Comparison of ENCODE assay signal across 1 cellular context in the genomic region with DNA sequence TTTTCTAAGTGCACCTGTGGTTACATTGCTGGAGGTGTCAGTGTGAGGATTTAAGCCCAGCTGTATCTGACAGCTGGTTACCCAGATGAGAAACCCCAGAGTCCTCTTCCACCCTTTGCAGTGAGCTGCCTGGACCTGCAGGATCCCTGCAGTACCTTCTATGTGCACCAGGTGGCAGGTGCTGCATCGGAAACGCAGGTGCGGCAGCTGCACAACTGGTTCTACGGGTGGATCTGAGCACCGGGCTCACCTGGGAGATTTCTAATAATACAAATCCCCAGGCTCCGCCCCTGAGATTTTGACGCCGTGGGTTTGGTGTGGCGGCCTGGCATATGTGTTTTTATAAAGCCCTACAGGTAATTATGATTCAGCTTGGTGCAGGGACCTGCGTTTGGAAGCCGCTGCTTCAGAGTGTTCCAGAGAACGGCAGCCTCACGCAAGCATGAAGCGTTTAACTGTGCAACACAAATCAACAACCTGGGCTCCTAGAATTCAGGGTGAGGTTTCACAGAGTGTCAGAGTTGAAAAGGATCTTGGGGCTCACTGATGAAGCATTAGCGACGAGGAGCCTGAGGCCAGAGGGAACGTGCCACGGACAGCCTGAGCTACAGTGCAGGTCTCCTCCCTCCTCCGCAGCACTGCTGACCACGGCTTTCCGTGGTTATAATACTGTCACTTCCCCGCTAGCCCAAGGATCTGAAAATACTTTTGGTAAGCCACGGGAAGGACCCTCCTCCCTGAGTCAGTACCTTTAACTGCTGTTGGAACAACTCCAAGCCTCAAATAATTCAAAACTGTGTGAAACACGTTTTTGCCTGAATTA.
A peak's percentile ranks its signal among the peaks of the same experiment; 100 is the strongest.
TF ChIP-seq lines count a peak whose summit lies in the region.

No MANE protein-coding gene starts in this region.

TF ChIP-seq in HepG2, 621 proteins besides CTCF, POLR2A, EP300 and RAD21 (continued from another document and continues in another):
- no peak for TF ChIP-seq ZNF276 (CRISPR knock-in tag; IDR thresholded peaks at IDR 0.05; ENCODE audit: low read depth)
- TF ChIP-seq STAG1 (CRISPR knock-in tag; IDR thresholded peaks at IDR 0.05), result peak; percentile 85
- TF ChIP-seq ZNF891 (CRISPR knock-in tag; IDR thresholded peaks at IDR 0.05), result no peak
- no peak for TF ChIP-seq ZNF703 (CRISPR knock-in tag; IDR thresholded peaks at IDR 0.05; ENCODE audit: borderline replicate concordance)
- TF ChIP-seq U2AF1 (optimal IDR thresholded peaks at IDR 0.05; ENCODE audit: low read depth, low read length), result no peak
- TF ChIP-seq KLF16 (CRISPR knock-in tag; IDR thresholded peaks at IDR 0.05), result no peak
- no peak for TF ChIP-seq ISX (CRISPR knock-in tag; conservative IDR thresholded peaks at IDR 0.05)
- no peak for TF ChIP-seq NFRKB (IDR thresholded peaks at IDR 0.05)
- no peak for TF ChIP-seq ZNF776 (CRISPR knock-in tag; IDR thresholded peaks at IDR 0.05)
- TF ChIP-seq GABPB1 (CRISPR knock-in tag; IDR thresholded peaks at IDR 0.05), result 0 out of 2 replicates have a peak, but pooled peaks have one; percentile 21
- TF ChIP-seq RELA (CRISPR knock-in tag; IDR thresholded peaks at IDR 0.05), result no peak
- TF ChIP-seq NFYC (CRISPR knock-in tag; IDR thresholded peaks at IDR 0.05), result no peak
- TF ChIP-seq, protein P1, sequence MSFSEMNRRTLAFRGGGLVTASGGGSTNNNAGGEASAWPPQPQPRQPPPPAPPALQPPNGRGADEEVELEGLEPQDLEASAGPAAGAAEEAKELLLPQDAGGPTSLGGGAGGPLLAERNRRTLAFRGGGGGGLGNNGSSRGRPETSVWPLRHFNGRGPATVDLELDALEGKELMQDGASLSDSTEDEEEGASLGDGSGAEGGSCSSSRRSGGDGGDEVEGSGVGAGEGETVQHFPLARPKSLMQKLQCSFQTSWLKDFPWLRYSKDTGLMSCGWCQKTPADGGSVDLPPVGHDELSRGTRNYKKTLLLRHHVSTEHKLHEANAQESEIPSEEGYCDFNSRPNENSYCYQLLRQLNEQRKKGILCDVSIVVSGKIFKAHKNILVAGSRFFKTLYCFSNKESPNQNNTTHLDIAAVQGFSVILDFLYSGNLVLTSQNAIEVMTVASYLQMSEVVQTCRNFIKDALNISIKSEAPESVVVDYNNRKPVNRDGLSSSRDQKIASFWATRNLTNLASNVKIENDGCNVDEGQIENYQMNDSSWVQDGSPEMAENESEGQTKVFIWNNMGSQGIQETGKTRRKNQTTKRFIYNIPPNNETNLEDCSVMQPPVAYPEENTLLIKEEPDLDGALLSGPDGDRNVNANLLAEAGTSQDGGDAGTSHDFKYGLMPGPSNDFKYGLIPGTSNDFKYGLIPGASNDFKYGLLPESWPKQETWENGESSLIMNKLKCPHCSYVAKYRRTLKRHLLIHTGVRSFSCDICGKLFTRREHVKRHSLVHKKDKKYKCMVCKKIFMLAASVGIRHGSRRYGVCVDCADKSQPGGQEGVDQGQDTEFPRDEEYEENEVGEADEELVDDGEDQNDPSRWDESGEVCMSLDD (CRISPR knock-in tag; IDR thresholded peaks at IDR 0.05; ENCODE audit: borderline replicate concordance), result no peak
- no peak for TF ChIP-seq ASH2L (IDR thresholded peaks at IDR 0.05; ENCODE audit: insufficient read length, low read depth, low read length)
- TF ChIP-seq ZEB1 (IDR thresholded peaks at IDR 0.05; ENCODE audit: insufficient replicate concordance, low read depth), result peak; percentile 55
- no peak for TF ChIP-seq ZNF33B (CRISPR knock-in tag; IDR thresholded peaks at IDR 0.05)
- TF ChIP-seq ZNF619 (CRISPR knock-in tag; IDR thresholded peaks at IDR 0.05), result no peak
- no peak for TF ChIP-seq IKZF1 (IDR thresholded peaks at IDR 0.05)
- TF ChIP-seq SMC3 (IDR thresholded peaks at IDR 0.05; ENCODE audit: low read length), result peak; percentile 74
- no peak for TF ChIP-seq ZBTB33 (CRISPR knock-in tag; IDR thresholded peaks at IDR 0.05)
- no peak for TF ChIP-seq ZNF354B (CRISPR knock-in tag; IDR thresholded peaks at IDR 0.05)
- TF ChIP-seq XRCC5 (optimal IDR thresholded peaks at IDR 0.05; ENCODE audit: low read length), result peak; percentile 85
- TF ChIP-seq KDM5A (IDR thresholded peaks at IDR 0.05; ENCODE audit: borderline replicate concordance, low read length), result no peak
- TF ChIP-seq, protein P2, sequence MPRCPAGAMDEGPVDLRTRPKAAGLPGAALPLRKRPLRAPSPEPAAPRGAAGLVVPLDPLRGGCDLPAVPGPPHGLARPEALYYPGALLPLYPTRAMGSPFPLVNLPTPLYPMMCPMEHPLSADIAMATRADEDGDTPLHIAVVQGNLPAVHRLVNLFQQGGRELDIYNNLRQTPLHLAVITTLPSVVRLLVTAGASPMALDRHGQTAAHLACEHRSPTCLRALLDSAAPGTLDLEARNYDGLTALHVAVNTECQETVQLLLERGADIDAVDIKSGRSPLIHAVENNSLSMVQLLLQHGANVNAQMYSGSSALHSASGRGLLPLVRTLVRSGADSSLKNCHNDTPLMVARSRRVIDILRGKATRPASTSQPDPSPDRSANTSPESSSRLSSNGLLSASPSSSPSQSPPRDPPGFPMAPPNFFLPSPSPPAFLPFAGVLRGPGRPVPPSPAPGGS (CRISPR knock-in tag; IDR thresholded peaks at IDR 0.05), result no peak
- TF ChIP-seq ZBTB8A (CRISPR knock-in tag; IDR thresholded peaks at IDR 0.05; ENCODE audit: borderline replicate concordance, low read depth), result no peak
- TF ChIP-seq, protein P3, sequence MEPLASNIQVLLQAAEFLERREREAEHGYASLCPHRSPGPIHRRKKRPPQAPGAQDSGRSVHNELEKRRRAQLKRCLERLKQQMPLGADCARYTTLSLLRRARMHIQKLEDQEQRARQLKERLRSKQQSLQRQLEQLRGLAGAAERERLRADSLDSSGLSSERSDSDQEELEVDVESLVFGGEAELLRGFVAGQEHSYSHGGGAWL (CRISPR knock-in tag; IDR thresholded peaks at IDR 0.05), result no peak
- no peak for TF ChIP-seq SRY (CRISPR knock-in tag; IDR thresholded peaks at IDR 0.05)
- TF ChIP-seq, protein P4, sequence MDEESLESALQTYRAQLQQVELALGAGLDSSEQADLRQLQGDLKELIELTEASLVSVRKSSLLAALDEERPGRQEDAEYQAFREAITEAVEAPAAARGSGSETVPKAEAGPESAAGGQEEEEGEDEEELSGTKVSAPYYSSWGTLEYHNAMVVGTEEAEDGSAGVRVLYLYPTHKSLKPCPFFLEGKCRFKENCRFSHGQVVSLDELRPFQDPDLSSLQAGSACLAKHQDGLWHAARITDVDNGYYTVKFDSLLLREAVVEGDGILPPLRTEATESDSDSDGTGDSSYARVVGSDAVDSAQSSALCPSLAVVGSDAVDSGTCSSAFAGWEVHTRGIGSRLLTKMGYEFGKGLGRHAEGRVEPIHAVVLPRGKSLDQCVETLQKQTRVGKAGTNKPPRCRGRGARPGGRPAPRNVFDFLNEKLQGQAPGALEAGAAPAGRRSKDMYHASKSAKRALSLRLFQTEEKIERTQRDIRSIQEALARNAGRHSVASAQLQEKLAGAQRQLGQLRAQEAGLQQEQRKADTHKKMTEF (CRISPR knock-in tag; IDR thresholded peaks at IDR 0.05), result no peak
- peak; percentile 76; the same call in 1 of the 2 replicates for TF ChIP-seq KDM2A (CRISPR knock-in tag; IDR thresholded peaks at IDR 0.05; ENCODE audit: borderline replicate concordance, low read depth)
- TF ChIP-seq TCF7L2 (IDR thresholded peaks at IDR 0.05; ENCODE audit: low read depth, low read length), result no peak
- TF ChIP-seq FIP1L1 (IDR thresholded peaks at IDR 0.05; ENCODE audit: borderline replicate concordance, insufficient read depth, low read depth, low read length), result no peak
- TF ChIP-seq TBX3 (IDR thresholded peaks at IDR 0.05; ENCODE audit: borderline replicate concordance), result no peak
- TF ChIP-seq ARID5B (CRISPR knock-in tag; IDR thresholded peaks at IDR 0.05), result 0 out of 2 replicates have a peak, but pooled peaks have one; percentile 15
- TF ChIP-seq, protein P5, sequence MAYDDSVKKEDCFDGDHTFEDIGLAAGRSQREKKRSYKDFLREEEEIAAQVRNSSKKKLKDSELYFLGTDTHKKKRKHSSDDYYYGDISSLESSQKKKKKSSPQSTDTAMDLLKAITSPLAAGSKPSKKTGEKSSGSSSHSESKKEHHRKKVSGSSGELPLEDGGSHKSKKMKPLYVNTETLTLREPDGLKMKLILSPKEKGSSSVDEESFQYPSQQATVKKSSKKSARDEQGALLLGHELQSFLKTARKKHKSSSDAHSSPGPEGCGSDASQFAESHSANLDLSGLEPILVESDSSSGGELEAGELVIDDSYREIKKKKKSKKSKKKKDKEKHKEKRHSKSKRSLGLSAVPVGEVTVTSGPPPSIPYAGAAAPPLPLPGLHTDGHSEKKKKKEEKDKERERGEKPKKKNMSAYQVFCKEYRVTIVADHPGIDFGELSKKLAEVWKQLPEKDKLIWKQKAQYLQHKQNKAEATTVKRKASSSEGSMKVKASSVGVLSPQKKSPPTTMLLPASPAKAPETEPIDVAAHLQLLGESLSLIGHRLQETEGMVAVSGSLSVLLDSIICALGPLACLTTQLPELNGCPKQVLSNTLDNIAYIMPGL (CRISPR knock-in tag; IDR thresholded peaks at IDR 0.05; ENCODE audit: borderline replicate concordance in 1 of 2, low read depth in 1 of 2), result peak in 1 of 2 experiments; percentile 42; a peak in 1 of 4 replicates
- TF ChIP-seq ZNF687 (CRISPR knock-in tag; IDR thresholded peaks at IDR 0.05), result peak; percentile 29
- no peak for TF ChIP-seq POLR2G (IDR thresholded peaks at IDR 0.05; ENCODE audit: low read depth, low read length)
- no peak for TF ChIP-seq ZNF713 (CRISPR knock-in tag; IDR thresholded peaks at IDR 0.05)
